10 cellular contexts compared by ENCODE assay signal in genomic region chr1:94658221-94658620, GRCh38.
DNase-seq lines count a peak whose midpoint lies in the region; ATAC-seq and TF ChIP-seq lines count a peak whose summit lies in the region.
"Had no signal": no experiment of that assay in that cellular context is flagged by ENCODE, and none has a peak within 500 bp of the region (broad histone marks: within the 10 kb centered on the region; RNA-seq: fewer than 3 reads in every experiment).

No MANE protein-coding gene starts in this region.

- TF ChIP-seq CTCF in AG09309 (IDR thresholded peaks at IDR 0.05; ENCODE audit: control insufficient read depth, insufficient read depth, low read depth, low read length, missing control alignments), result no peak
- no peak for TF ChIP-seq CTCF in LNCaP clone FGC (IDR thresholded peaks at IDR 0.05; ENCODE audit: control insufficient read depth, extremely low read depth, insufficient read depth)
- TF ChIP-seq CTCF in fibroblast of lung (conservative IDR thresholded peaks at IDR 0.05 in 1 of 2, IDR thresholded peaks at IDR 0.05 in 1 of 2; ENCODE audit: low read depth in 1 of 2, low read length in 2 of 2), result no peak

- H3K9ac ChIP-seq in fibroblast of lung (ENCODE audit: insufficient read depth, low read length) (no peak overlapping the region), mesenchymal stem cell (ENCODE audit: low read length) (no peak overlapping the region)

- H3K27ac ChIP-seq in fibroblast of lung (ENCODE audit: insufficient read depth, low read length) (no peak overlapping the region), mesenchymal stem cell (ENCODE audit: low read length, poor library complexity, severe bottlenecking) (peak overlapping the region; percentile 5)

- no peaks in the 10 kb centered on the region for H3K79me2 ChIP-seq in fibroblast of lung (ENCODE audit: control insufficient read depth, insufficient read depth, low read length)

- intact Hi-C loops in posterior vena cava (cut with DNase I), result no loop called here

- H3K36me3 ChIP-seq in fibroblast of lung (ENCODE audit: control insufficient read depth, insufficient read depth, low read length) (no peaks in the 10 kb centered on the region), mesenchymal stem cell (ENCODE audit: control insufficient read depth in 1 of 2, insufficient read depth in 2 of 2, low read depth in 1 of 2, low read length in 2 of 2) (no peaks in the 10 kb centered on the region)

- H3K4me3 ChIP-seq in AG09309 (ENCODE audit: control insufficient read depth, low read depth, low read length) (no peak overlapping the region), LNCaP clone FGC (ENCODE audit: low read depth, low read length) (no peak overlapping the region), fibroblast of lung (replicated peaks in 1 of 4; ENCODE audit: control extremely low read depth in 1 of 4, insufficient read depth in 1 of 4, low read depth in 3 of 4, low read length in 4 of 4) (no peak overlapping the region), mesenchymal stem cell (ENCODE audit: insufficient read depth in 1 of 2, low read depth in 1 of 2, low read length in 2 of 2) (no peak overlapping the region)

- H3K14ac ChIP-seq in mesenchymal stem cell (ENCODE audit: low read length in 2 of 2), result no peak overlapping the region

- H2BK12ac ChIP-seq in mesenchymal stem cell (ENCODE audit: low read length in 2 of 2), result peak overlapping the region; percentile 3 to 37

- H3K79me1 ChIP-seq in mesenchymal stem cell (replicated peaks; ENCODE audit: low read length, poor library complexity, severe bottlenecking), result no peaks in the 10 kb centered on the region

- H3K27me3 ChIP-seq in fibroblast of lung (ENCODE audit: control insufficient read depth, insufficient read depth, low read length) (no peaks in the 10 kb centered on the region), mesenchymal stem cell (ENCODE audit: control insufficient read depth in 1 of 2, insufficient read depth in 1 of 2, low read length in 2 of 2) (peaks cover 0 to 5% of the 10 kb centered on the region in 2 experiments)

- peak overlapping the region in 1 of 2 experiments; percentile 66 for H3K18ac ChIP-seq in mesenchymal stem cell (ENCODE audit: low read depth in 1 of 2, low read length in 2 of 2)

- H3K9me3 ChIP-seq in fibroblast of lung (ENCODE audit: control insufficient read depth, insufficient read depth, low read depth, low read length) (no peaks in the 10 kb centered on the region), mesenchymal stem cell (ENCODE audit: control insufficient read depth, low read length) (no peaks in the 10 kb centered on the region)

- no peak overlapping the region for H4K91ac ChIP-seq in mesenchymal stem cell (ENCODE audit: low read length)

- no peak overlapping the region for H2BK5ac ChIP-seq in mesenchymal stem cell (ENCODE audit: low read depth, low read length, poor library complexity, severe bottlenecking)

- H3K4me2 ChIP-seq in fibroblast of lung (ENCODE audit: extremely low read depth, insufficient read depth, low read length) (no peak overlapping the region), mesenchymal stem cell (ENCODE audit: low read length, poor library complexity, severe bottlenecking) (no peak overlapping the region)

- H3K4me1 ChIP-seq in fibroblast of lung (ENCODE audit: control insufficient read depth, extremely low read depth, insufficient read depth, low read length), result peaks cover 6% of the 10 kb centered on the region
- peaks cover 10% of the 10 kb centered on the region for H3K4me1 ChIP-seq in mesenchymal stem cell (ENCODE audit: control insufficient read depth, insufficient read depth, low read depth, low read length)

- no peak overlapping the region for H2AK5ac ChIP-seq in mesenchymal stem cell (ENCODE audit: low read length, severe bottlenecking)

- H3K4ac ChIP-seq in mesenchymal stem cell (ENCODE audit: low read depth in 1 of 2, low read length in 2 of 2), result no peak overlapping the region

- H2AFZ ChIP-seq in fibroblast of lung (ENCODE audit: low read length), result peak overlapping the region; percentile 45
- no peak overlapping the region for H2AFZ ChIP-seq in mesenchymal stem cell (ENCODE audit: low read depth, low read length)

- no peak overlapping the region for H2BK15ac ChIP-seq in mesenchymal stem cell (ENCODE audit: low read depth, poor library complexity, severe bottlenecking)

- H4K20me1 ChIP-seq in fibroblast of lung (ENCODE audit: control insufficient read depth, extremely low read depth, insufficient read depth, low read length), result no peaks in the 10 kb centered on the region

- no peak overlapping the region for H2BK120ac ChIP-seq in mesenchymal stem cell (ENCODE audit: low read depth, low read length)

- no peak overlapping the region for H4K8ac ChIP-seq in mesenchymal stem cell (ENCODE audit: low read length)

- 57% methylated on average over 1 of the region's 3 CpGs for WGBS in mesenchymal stem cell

- no peak for ATAC-seq in GM21367 (IDR thresholded peaks at IDR 0.05; ENCODE audit: unreplicated experiment)
- no peak for ATAC-seq in HG03469 (IDR thresholded peaks at IDR 0.05; ENCODE audit: unreplicated experiment)
- ATAC-seq: activated CD8-positive, alpha-beta memory T cell treated with anti-CD3 and anti-CD28 coated beads, Interleukin-2, amount 10 ng/mL, durations not matched to agents 7 days and 5 days had no signal

- peak; percentile 7 for DNase-seq in AG09309 (ENCODE audit: low read depth)
- DNase-seq in LNCaP clone FGC (ENCODE audit: low read depth), result peak; percentile 75
- DNase-seq in fibroblast of lung (ENCODE audit: low read depth in 2 of 2), result peak; percentile 28 to 81
- peak; percentile 59 for DNase-seq in mesenchymal stem cell
- DNase-seq in iPS-NIHi11 (ENCODE audit: low spot score), result no peak
- DNase-seq in posterior vena cava (ENCODE audit: low spot score), result no peak
- DNase-seq: activated CD8-positive, alpha-beta memory T cell treated with anti-CD3 and anti-CD28 coated beads, Interleukin-2, amount 10 ng/mL, durations not matched to agents 7 days and 5 days; NCI-H1436 treated with DMSO at 0.1 percent for 48 hours had no signal

- no peak overlapping the region for H3K23ac ChIP-seq in mesenchymal stem cell (ENCODE audit: low read length in 2 of 2)

Comparison
In these comparisons a context has a peak if more than half of its experiments do, and no peak if none do; other contexts are left out.
1. DNase-seq: peak in AG09309 (single experiment), LNCaP clone FGC (single experiment), fibroblast of lung (2 of 2) and mesenchymal stem cell (single experiment); none in iPS-NIHi11 (single experiment) and posterior vena cava (single experiment).